ENCODE assay signal across 21 cellular contexts in genomic region chr17:45451131-45451530, GRCh38. TPM values are rescaled to one million over a fixed set of nuclear protein-coding genes. Genes with fewer than 3 reads are reported as not detected.
DNase-seq lines count a peak whose midpoint lies in the region; ATAC-seq, FAIRE-seq and TF ChIP-seq lines count a peak whose summit lies in the region.
"Had no signal": no experiment of that assay in that cellular context is flagged by ENCODE, and none has a peak within 500 bp of the region (broad histone marks: within the 10 kb centered on the region; RNA-seq: fewer than 3 reads in every experiment).

No MANE protein-coding gene starts in this region.

- POLR2A ChIA-PET in AG04450 (lab: Yijun Ruan, JAX), result no interaction called here
- POLR2A ChIA-PET in naive thymus-derived CD4-positive, alpha-beta T cell (lab: Charles Lee), result no interaction called here

- TF ChIP-seq CTCF in AG04450 (IDR thresholded peaks at IDR 0.05; ENCODE audit: low read depth, low read length) (0 out of 2 replicates have a peak, but pooled peaks have one; percentile 8), GM12874 (IDR thresholded peaks at IDR 0.05; ENCODE audit: insufficient read depth, low read depth, low read length) (peak; percentile 35), OCI-LY1 (IDR thresholded peaks at IDR 0.05; ENCODE audit: low read length) (peak; percentile 46), foreskin keratinocyte (conservative IDR thresholded peaks at IDR 0.05) (peak; percentile 7)

- H3K79me2 ChIP-seq in OCI-LY1 (ENCODE audit: insufficient read depth, low read length), result no peaks in the 10 kb centered on the region

- no peaks in the 10 kb centered on the region for H3K9me2 ChIP-seq in OCI-LY1 (ENCODE audit: low read depth, low read length)

- no peaks in the 10 kb centered on the region for H3K27me3 Mint-ChIP-seq in naive thymus-derived CD4-positive, alpha-beta T cell

- H3K4me2 ChIP-seq in OCI-LY1 (ENCODE audit: low read length), result peak overlapping the region; percentile 12; the same call in 1 of the 2 replicates

- DNase-seq in AG04450 (ENCODE audit: low read depth, low spot score), result no peak
- no peak for DNase-seq in foreskin keratinocyte
- no peak for DNase-seq in urothelium cell line (ENCODE audit: low spot score)
- DNase-seq in naive thymus-derived CD4-positive, alpha-beta T cell, result no peak
- DNase-seq in NCI-H1092 (lab: John Stamatoyannopoulos, UW), result no peak
- DNase-seq: activated CD4-positive, alpha-beta T cell treated with anti-CD3 and anti-CD28 coated beads for 48 hours; foreskin fibroblast; NCI-H1436 treated with DMSO at 0.1 percent for 48 hours; NCI-H510A; stimulated activated CD8-positive, alpha-beta memory T cell treated with anti-CD3 and anti-CD28 coated beads, Interleukin-4, amount 100 ng/mL, for 48 hours; testis had no signal

- ATAC-seq in foreskin keratinocyte, result no peak
- ATAC-seq in GM21381 (IDR thresholded peaks at IDR 0.05; ENCODE audit: unreplicated experiment), result no peak
- no peak for ATAC-seq in naive thymus-derived CD4-positive, alpha-beta T cell

- H3K27me3 ChIP-seq in AG04450 (ENCODE audit: control insufficient read depth, insufficient read depth, low read length) (no peaks in the 10 kb centered on the region), OCI-LY1 (ENCODE audit: insufficient read depth, low read length) (no peaks in the 10 kb centered on the region), foreskin keratinocyte (no peaks in the 10 kb centered on the region)
- H3K27me3 ChIP-seq in naive thymus-derived CD4-positive, alpha-beta T cell (ENCODE audit: control insufficient read depth in 2 of 2, insufficient read depth in 2 of 2, low read length in 2 of 2), result no peaks in the 10 kb centered on the region
- H3K27me3 ChIP-seq: right atrium auricular region, testis had no signal

- H3K9me3 Mint-ChIP-seq in naive thymus-derived CD4-positive, alpha-beta T cell, result no peaks in the 10 kb centered on the region
- H3K9me3 Mint-ChIP-seq: activated naive CD4-positive, alpha-beta T cell treated with anti-CD3 and anti-CD28 coated beads, Interleukin-2, amount 50 U/mL, for 72 hours; neural crest cell; T-helper 1 cell treated with Interleukin-12 subunit alpha and Interleukin-12 subunit beta and Interleukin-4 antibody, amounts not matched to agents 30 μg/mL and 1 μg/mL, for 36 hours had no signal

- H3F3A ChIP-seq in OCI-LY1 (ENCODE audit: insufficient read depth, low read length), result no peaks in the 10 kb centered on the region

- no peak overlapping the region for H3K4me3 Mint-ChIP-seq in naive thymus-derived CD4-positive, alpha-beta T cell
- H3K4me3 Mint-ChIP-seq: neural crest cell; T-helper 1 cell treated with Interleukin-12 subunit alpha and Interleukin-12 subunit beta and Interleukin-4 antibody, amounts not matched to agents 30 μg/mL and 1 μg/mL, for 36 hours had no signal

- FAIRE-seq in urothelium cell line (lab: Jason Lieb, UNC), result no peak
- FAIRE-seq: bronchial epithelial cell, H54, RCC 7860 had no signal

- no peak overlapping the region for H3K27ac ChIP-seq in AG04450 (ENCODE audit: low read depth, low read length)
- H3K27ac ChIP-seq in OCI-LY1 (ENCODE audit: low read depth, low read length, poor library complexity, severe bottlenecking), result peak overlapping the region; percentile 92
- no peak overlapping the region for H3K27ac ChIP-seq in foreskin keratinocyte
- no peak overlapping the region for H3K27ac ChIP-seq in naive thymus-derived CD4-positive, alpha-beta T cell (ENCODE audit: low read depth, low read length)
- H3K27ac ChIP-seq: right atrium auricular region, testis had no signal

- H3K4me1 Mint-ChIP-seq in naive thymus-derived CD4-positive, alpha-beta T cell, result peaks cover 3 to 21% (median 7%) of the 10 kb centered on the region in 7 donors
- H3K4me1 Mint-ChIP-seq: neural crest cell had no signal

- H2AFZ ChIP-seq in OCI-LY1 (ENCODE audit: low read length), result no peak overlapping the region

- H3K9ac ChIP-seq in OCI-LY1 (ENCODE audit: low read length), result peak overlapping the region; percentile 12; the same call in 1 of the 2 replicates

- H4K20me1 ChIP-seq in OCI-LY1 (ENCODE audit: insufficient read depth, low read length), result no peaks in the 10 kb centered on the region

- CTCF ChIA-PET in AG04450 (lab: Charles Lee), result no interaction called here
- CTCF ChIA-PET in naive thymus-derived CD4-positive, alpha-beta T cell (lab: Charles Lee), result no interaction called here

- intact Hi-C loops in naive thymus-derived CD4-positive, alpha-beta T cell (cut with micrococcal nuclease), result no loop called here

- H3K36me3 ChIP-seq in OCI-LY1 (ENCODE audit: insufficient read depth, low read length), result no peaks in the 10 kb centered on the region
- peaks cover 0 to 9% (median 0%) of the 10 kb centered on the region in 3 experiments for H3K36me3 ChIP-seq in naive thymus-derived CD4-positive, alpha-beta T cell (ENCODE audit: control insufficient read depth in 2 of 3, insufficient read depth in 3 of 3, low read length in 3 of 3)

- no peak overlapping the region for H3K27ac Mint-ChIP-seq in naive thymus-derived CD4-positive, alpha-beta T cell
- H3K27ac Mint-ChIP-seq: activated naive CD4-positive, alpha-beta T cell treated with anti-CD3 and anti-CD28 coated beads, Interleukin-2, amount 50 U/mL, for 72 hours; T-helper 1 cell treated with Interleukin-12 subunit alpha and Interleukin-12 subunit beta and Interleukin-4 antibody, amounts not matched to agents 30 μg/mL and 1 μg/mL, for 36 hours had no signal

- H3K4me3 ChIP-seq in AG04450 (ENCODE audit: low read depth, low read length) (no peak overlapping the region), OCI-LY1 (ENCODE audit: low read depth, low read length, poor library complexity, severe bottlenecking) (no peak overlapping the region)
- no peak overlapping the region for H3K4me3 ChIP-seq in naive thymus-derived CD4-positive, alpha-beta T cell (ENCODE audit: low read length)
- H3K4me3 ChIP-seq: right atrium auricular region, testis had no signal

- H3K4me1 ChIP-seq in OCI-LY1 (ENCODE audit: insufficient read depth, low read length, severe bottlenecking), result peaks cover 34% of the 10 kb centered on the region
- peaks cover 9% of the 10 kb centered on the region for H3K4me1 ChIP-seq in foreskin keratinocyte
- no peaks in the 10 kb centered on the region for H3K4me1 ChIP-seq in naive thymus-derived CD4-positive, alpha-beta T cell (ENCODE audit: control insufficient read depth in 2 of 2, insufficient read depth in 2 of 2, low read length in 2 of 2)
- H3K4me1 ChIP-seq: testis had no signal

- H3K36me3 Mint-ChIP-seq in naive thymus-derived CD4-positive, alpha-beta T cell, result peaks cover 1 to 22% (median 5%) of the 10 kb centered on the region in 5 donors

- H3K9me3 ChIP-seq in AG04450 (ENCODE audit: control insufficient read depth, insufficient read depth, low read length), result no peaks in the 10 kb centered on the region
- H3K9me3 ChIP-seq in OCI-LY1 (ENCODE audit: low read length), result no peaks in the 10 kb centered on the region
- H3K9me3 ChIP-seq in naive thymus-derived CD4-positive, alpha-beta T cell (ENCODE audit: control insufficient read depth in 2 of 3, low read length in 3 of 3), result no peaks in the 10 kb centered on the region
- H3K9me3 ChIP-seq: right atrium auricular region, testis had no signal

RNA-seq across cellular contexts. Expression of gene ARHGAP27, which starts 18.5 kb away (rescaled TPM):
- polyA plus RNA-seq in AG04450 (2011; rRNA removed) (0.48 and 0.64 TPM in 2 replicates), foreskin keratinocyte (9.5 and 10.0 TPM in 2 replicates)
- polyA minus RNA-seq in AG04450 (2011; rRNA and poly(A)+ RNA removed), result 0.70 and 0.74 TPM in 2 replicates
- 13.3 and 13.5 TPM in 2 replicates for total RNA-seq in foreskin keratinocyte
- 100 to 1,000 TPM in 3 of 5 experiments, 10 to 100 TPM in 2; 53.4 to 126 (median 109) TPM for total RNA-seq in naive thymus-derived CD4-positive, alpha-beta T cell
- polyA plus RNA-seq in naive thymus-derived CD4-positive, alpha-beta T cell, result 10 to 100 TPM; 20.1 to 38.9 TPM

RNA-seq across cellular contexts. Expression of gene PLEKHM1, which starts 39.4 kb away (rescaled TPM):
- polyA plus RNA-seq in AG04450 (2011; rRNA removed) (18.2 and 18.4 TPM in 2 replicates), foreskin keratinocyte (14.5 and 15.8 TPM in 2 replicates)
- 58.5 and 79.9 TPM in 2 replicates for polyA minus RNA-seq in AG04450 (2011; rRNA and poly(A)+ RNA removed)
- total RNA-seq in foreskin keratinocyte, result 24.5 and 25.6 TPM in 2 replicates
- total RNA-seq in naive thymus-derived CD4-positive, alpha-beta T cell, result 100 to 1,000 TPM in 2 of 5 experiments, 10 to 100 TPM in 3; 58.2 to 111 (median 80.4) TPM
- 10 to 100 TPM; 11.5 to 21.2 TPM for polyA plus RNA-seq in naive thymus-derived CD4-positive, alpha-beta T cell
